Comparison of ENCODE assay signal across 1 cellular context in genomic region chr3:16480861-16481569, GRCh38.
TF ChIP-seq lines count a peak whose summit lies in the region.

No MANE protein-coding gene starts in this region.

TF ChIP-seq in HepG2, 621 proteins besides CTCF, POLR2A, EP300 and RAD21 (continued from another document):
- TF ChIP-seq, protein P1, sequence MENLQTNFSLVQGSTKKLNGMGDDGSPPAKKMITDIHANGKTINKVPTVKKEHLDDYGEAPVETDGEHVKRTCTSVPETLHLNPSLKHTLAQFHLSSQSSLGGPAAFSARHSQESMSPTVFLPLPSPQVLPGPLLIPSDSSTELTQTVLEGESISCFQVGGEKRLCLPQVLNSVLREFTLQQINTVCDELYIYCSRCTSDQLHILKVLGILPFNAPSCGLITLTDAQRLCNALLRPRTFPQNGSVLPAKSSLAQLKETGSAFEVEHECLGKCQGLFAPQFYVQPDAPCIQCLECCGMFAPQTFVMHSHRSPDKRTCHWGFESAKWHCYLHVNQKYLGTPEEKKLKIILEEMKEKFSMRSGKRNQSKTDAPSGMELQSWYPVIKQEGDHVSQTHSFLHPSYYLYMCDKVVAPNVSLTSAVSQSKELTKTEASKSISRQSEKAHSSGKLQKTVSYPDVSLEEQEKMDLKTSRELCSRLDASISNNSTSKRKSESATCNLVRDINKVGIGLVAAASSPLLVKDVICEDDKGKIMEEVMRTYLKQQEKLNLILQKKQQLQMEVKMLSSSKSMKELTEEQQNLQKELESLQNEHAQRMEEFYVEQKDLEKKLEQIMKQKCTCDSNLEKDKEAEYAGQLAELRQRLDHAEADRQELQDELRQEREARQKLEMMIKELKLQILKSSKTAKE (CRISPR knock-in tag; IDR thresholded peaks at IDR 0.05; ENCODE audit: borderline replicate concordance) = no peak
- TF ChIP-seq ZNF468 (CRISPR knock-in tag; IDR thresholded peaks at IDR 0.05) = no peak
- TF ChIP-seq PREB (CRISPR knock-in tag; IDR thresholded peaks at IDR 0.05) = no peak
- TF ChIP-seq ZBTB1 (CRISPR knock-in tag; IDR thresholded peaks at IDR 0.05; ENCODE audit: borderline replicate concordance) = no peak
- TF ChIP-seq ZNF563 (CRISPR knock-in tag; IDR thresholded peaks at IDR 0.05) = no peak
- no peak for TF ChIP-seq ARID2 (CRISPR knock-in tag; IDR thresholded peaks at IDR 0.05; ENCODE audit: borderline replicate concordance)
- TF ChIP-seq ZNF33A (CRISPR knock-in tag; IDR thresholded peaks at IDR 0.05; ENCODE audit: borderline replicate concordance) = no peak
- TF ChIP-seq NONO (IDR thresholded peaks at IDR 0.05) = no peak
- TF ChIP-seq NONO (CRISPR knock-in tag; conservative IDR thresholded peaks at IDR 0.05) = no peak
- TF ChIP-seq ELF3 (CRISPR knock-in tag; IDR thresholded peaks at IDR 0.05) = no peak
- TF ChIP-seq, protein P2, sequence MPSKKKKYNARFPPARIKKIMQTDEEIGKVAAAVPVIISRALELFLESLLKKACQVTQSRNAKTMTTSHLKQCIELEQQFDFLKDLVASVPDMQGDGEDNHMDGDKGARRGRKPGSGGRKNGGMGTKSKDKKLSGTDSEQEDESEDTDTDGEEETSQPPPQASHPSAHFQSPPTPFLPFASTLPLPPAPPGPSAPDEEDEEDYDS (CRISPR knock-in tag; IDR thresholded peaks at IDR 0.05) = no peak
